In genomic region chr9:137255448-137256114, GRCh38 we compare ENCODE assay signal across 9 cellular contexts. TPM values are rescaled to one million over a fixed set of nuclear protein-coding genes. Genes with fewer than 3 reads are reported as not detected.
A peak's percentile ranks its signal among the peaks of the same experiment; 100 is the strongest.
DNase-seq lines count a peak whose midpoint lies in the region; ATAC-seq and TF ChIP-seq lines count a peak whose summit lies in the region.
"Had no signal": no experiment of that assay in that cellular context is flagged by ENCODE, and none has a peak within 500 bp of the region (broad histone marks: within the 10 kb centered on the region; RNA-seq: fewer than 3 reads in every experiment).

No MANE protein-coding gene starts in this region.

- no peaks in the 10 kb centered on the region for H3K9me3 ChIP-seq in gastrocnemius medialis

- intact Hi-C loops in activated T-helper 1 cell treated with anti-CD3 and anti-CD28 coated beads, Interleukin-12 subunit alpha, Interleukin-12 subunit beta, Interleukin-2, Interleukin-4 antibody, amounts not matched to agents 30 ng/mL and 10 ng/mL and 1 ng/mL, durations not matched to agents 14 hours and 24 hours and 36 hours (cut with micrococcal nuclease) = loop anchor here (1.0 kb wide), 6 partner anchors 14 to 296 kb away; partner anchors contain the start of genes ANAPC2, MRPL41, NDOR1 and SSNA1
- intact Hi-C loops in gastrocnemius medialis (cut with DNase I; ENCODE audit: low total_unique reads) = loop anchor here (1.0 kb wide), 2 partner anchors 14 to 32 kb away; partner anchors contain the start of gene TUBB4B

- H3K4me3 ChIP-seq in HL-60 (replicated peaks; ENCODE audit: insufficient read depth, low read length) (peak overlapping the region; percentile 96), gastrocnemius medialis (peak overlapping the region; percentile 63 to 97 (median 92))

- no peak for TF ChIP-seq CTCF in HL-60 (IDR thresholded peaks at IDR 0.05; ENCODE audit: insufficient read depth, low read length)
- no peak for TF ChIP-seq CTCF in gastrocnemius medialis (IDR thresholded peaks at IDR 0.05 in 4 of 5, conservative IDR thresholded peaks at IDR 0.05 in 1 of 5)

- DNase-seq in stimulated activated CD4-positive, alpha-beta T cell treated with anti-CD3 and anti-CD28 coated beads, Interleukin-4, amount 100 ng/mL, for 24 hours = peak; percentile 36
- no peak for DNase-seq in stimulated activated CD4-positive, alpha-beta T cell treated with anti-CD3 and anti-CD28 coated beads, Interleukin-1b, Interleukin-23, amount 100 ng/mL, for 48 hours
- DNase-seq in HL-60 (ENCODE audit: low read depth in 1 of 2, low spot score in 1 of 2) (peak in 1 of 2 experiments; percentile 45), hepatic stellate cell (ENCODE audit: low spot score) (peak; percentile 61), gastrocnemius medialis (no peak), inferior parietal cortex (ENCODE audit: extremely low spot score) (no peak), NCI-H2107 (lab: John Stamatoyannopoulos, UW) (no peak)
- DNase-seq in activated T-helper 1 cell treated with anti-CD3 and anti-CD28 coated beads, Interleukin-12 subunit alpha, Interleukin-12 subunit beta, Interleukin-2, Interleukin-4 antibody, amounts not matched to agents 30 ng/mL and 10 ng/mL and 1 ng/mL, durations not matched to agents 14 hours and 24 hours and 36 hours (ENCODE audit: low spot score) = no peak

- no peaks in the 10 kb centered on the region for H3K27me3 ChIP-seq in HL-60 (ENCODE audit: insufficient read depth, poor library complexity, severe bottlenecking)
- H3K27me3 ChIP-seq in gastrocnemius medialis = no peaks in the 10 kb centered on the region

- peaks cover 0 to 26% of the 10 kb centered on the region in 2 donors for H3K36me3 ChIP-seq in gastrocnemius medialis

- TF ChIP-seq POLR2A in gastrocnemius medialis (IDR thresholded peaks at IDR 0.05) = peak in 1 of 2 donors; percentile 2

- peak; percentile 50 to 53 for ATAC-seq in gastrocnemius medialis

- peak overlapping the region; percentile 70 for H3K27ac Mint-ChIP-seq in activated T-helper 1 cell treated with anti-CD3 and anti-CD28 coated beads, Interleukin-12 subunit alpha, Interleukin-12 subunit beta, Interleukin-2, Interleukin-4 antibody, amounts not matched to agents 30 ng/mL and 10 ng/mL and 1 ng/mL, durations not matched to agents 14 hours and 24 hours and 36 hours

- peaks cover 2% of the 10 kb centered on the region for H3K27me3 Mint-ChIP-seq in activated T-helper 1 cell treated with anti-CD3 and anti-CD28 coated beads, Interleukin-12 subunit alpha, Interleukin-12 subunit beta, Interleukin-2, Interleukin-4 antibody, amounts not matched to agents 30 ng/mL and 10 ng/mL and 1 ng/mL, durations not matched to agents 14 hours and 24 hours and 36 hours (ENCODE audit: insufficient read depth)

- H3K36me3 Mint-ChIP-seq in activated T-helper 1 cell treated with anti-CD3 and anti-CD28 coated beads, Interleukin-12 subunit alpha, Interleukin-12 subunit beta, Interleukin-2, Interleukin-4 antibody, amounts not matched to agents 30 ng/mL and 10 ng/mL and 1 ng/mL, durations not matched to agents 14 hours and 24 hours and 36 hours (ENCODE audit: low read depth) = peaks cover 7% of the 10 kb centered on the region

- no peaks in the 10 kb centered on the region for H3K9me3 Mint-ChIP-seq in activated T-helper 1 cell treated with anti-CD3 and anti-CD28 coated beads, Interleukin-12 subunit alpha, Interleukin-12 subunit beta, Interleukin-2, Interleukin-4 antibody, amounts not matched to agents 30 ng/mL and 10 ng/mL and 1 ng/mL, durations not matched to agents 14 hours and 24 hours and 36 hours

- H3K4me3 Mint-ChIP-seq in activated T-helper 1 cell treated with anti-CD3 and anti-CD28 coated beads, Interleukin-12 subunit alpha, Interleukin-12 subunit beta, Interleukin-2, Interleukin-4 antibody, amounts not matched to agents 30 ng/mL and 10 ng/mL and 1 ng/mL, durations not matched to agents 14 hours and 24 hours and 36 hours = peak overlapping the region; percentile 90

- H3K4me1 Mint-ChIP-seq in activated T-helper 1 cell treated with anti-CD3 and anti-CD28 coated beads, Interleukin-12 subunit alpha, Interleukin-12 subunit beta, Interleukin-2, Interleukin-4 antibody, amounts not matched to agents 30 ng/mL and 10 ng/mL and 1 ng/mL, durations not matched to agents 14 hours and 24 hours and 36 hours (ENCODE audit: low read depth) = peaks cover 5% of the 10 kb centered on the region

- in situ Hi-C loops in gastrocnemius medialis (cut with MboI; ENCODE audit: low sequenced_read_pairs in 4 of 4) = no loop called here

- H3K4me1 ChIP-seq in gastrocnemius medialis = peaks cover 16 to 24% of the 10 kb centered on the region in 2 donors

- peak overlapping the region; percentile 61 for H3K27ac ChIP-seq in HL-60 (replicated peaks)
- H3K27ac ChIP-seq in gastrocnemius medialis = peak overlapping the region; percentile 45 to 89 (median 73)

RNA-seq across cellular contexts. Expression of gene NELFB, which starts 0.5 kb away (rescaled TPM):
- 70.8 and 72.1 TPM in 2 replicates for total RNA-seq in activated T-helper 1 cell treated with anti-CD3 and anti-CD28 coated beads, Interleukin-12 subunit alpha, Interleukin-12 subunit beta, Interleukin-2, Interleukin-4 antibody, amounts not matched to agents 30 ng/mL and 10 ng/mL and 1 ng/mL, durations not matched to agents 14 hours and 24 hours and 36 hours
- 10 to 100 TPM; 21.6 to 61.5 (median 39.4) TPM for total RNA-seq in gastrocnemius medialis

RNA-seq across cellular contexts. Expression of gene STPG3, which starts 4.5 kb away (rescaled TPM):
- 1.2 and 1.8 TPM in 2 replicates for total RNA-seq in activated T-helper 1 cell treated with anti-CD3 and anti-CD28 coated beads, Interleukin-12 subunit alpha, Interleukin-12 subunit beta, Interleukin-2, Interleukin-4 antibody, amounts not matched to agents 30 ng/mL and 10 ng/mL and 1 ng/mL, durations not matched to agents 14 hours and 24 hours and 36 hours
- not detected for total RNA-seq in gastrocnemius medialis
- total RNA-seq: renal cortical epithelial cell had no signal

RNA-seq across cellular contexts. Expression of gene TUBB4B, which starts 14.5 kb away (rescaled TPM):
- total RNA-seq in activated T-helper 1 cell treated with anti-CD3 and anti-CD28 coated beads, Interleukin-12 subunit alpha, Interleukin-12 subunit beta, Interleukin-2, Interleukin-4 antibody, amounts not matched to agents 30 ng/mL and 10 ng/mL and 1 ng/mL, durations not matched to agents 14 hours and 24 hours and 36 hours = 277 and 280 TPM in 2 replicates
- total RNA-seq in gastrocnemius medialis = 100 to 1,000 TPM; 222 to 495 (median 363) TPM

RNA-seq across cellular contexts. Expression of gene TOR4A, which starts 21.9 kb away (rescaled TPM):
- total RNA-seq in activated T-helper 1 cell treated with anti-CD3 and anti-CD28 coated beads, Interleukin-12 subunit alpha, Interleukin-12 subunit beta, Interleukin-2, Interleukin-4 antibody, amounts not matched to agents 30 ng/mL and 10 ng/mL and 1 ng/mL, durations not matched to agents 14 hours and 24 hours and 36 hours = 11.6 and 11.7 TPM in 2 replicates
- total RNA-seq in gastrocnemius medialis = 1 to 10 TPM; 1.2 to 2.8 (median 1.7) TPM

RNA-seq across cellular contexts. Expression of gene SLC34A3, which starts 24.9 kb away (rescaled TPM):
- not detected in 2 replicates for total RNA-seq in activated T-helper 1 cell treated with anti-CD3 and anti-CD28 coated beads, Interleukin-12 subunit alpha, Interleukin-12 subunit beta, Interleukin-2, Interleukin-4 antibody, amounts not matched to agents 30 ng/mL and 10 ng/mL and 1 ng/mL, durations not matched to agents 14 hours and 24 hours and 36 hours
- total RNA-seq in gastrocnemius medialis = not detected
- total RNA-seq: renal cortical epithelial cell had no signal

Comparison
In these comparisons a context has a peak if more than half of its experiments do, and no peak if none do; other contexts are left out.
1. DNase-seq: peak in stimulated activated CD4-positive, alpha-beta T cell treated with anti-CD3 and anti-CD28 coated beads, Interleukin-4, amount 100 ng/mL, for 24 hours (single experiment) and hepatic stellate cell (single experiment); none in stimulated activated CD4-positive, alpha-beta T cell treated with anti-CD3 and anti-CD28 coated beads, Interleukin-1b, Interleukin-23, amount 100 ng/mL, for 48 hours (single experiment), activated T-helper 1 cell treated with anti-CD3 and anti-CD28 coated beads, Interleukin-12 subunit alpha, Interleukin-12 subunit beta, Interleukin-2, Interleukin-4 antibody, amounts not matched to agents 30 ng/mL and 10 ng/mL and 1 ng/mL, durations not matched to agents 14 hours and 24 hours and 36 hours (single experiment), gastrocnemius medialis (0 of 2), inferior parietal cortex (single experiment) and NCI-H2107 (single experiment).